ENCODE assay signal across 9 cellular contexts in the genomic region with DNA sequence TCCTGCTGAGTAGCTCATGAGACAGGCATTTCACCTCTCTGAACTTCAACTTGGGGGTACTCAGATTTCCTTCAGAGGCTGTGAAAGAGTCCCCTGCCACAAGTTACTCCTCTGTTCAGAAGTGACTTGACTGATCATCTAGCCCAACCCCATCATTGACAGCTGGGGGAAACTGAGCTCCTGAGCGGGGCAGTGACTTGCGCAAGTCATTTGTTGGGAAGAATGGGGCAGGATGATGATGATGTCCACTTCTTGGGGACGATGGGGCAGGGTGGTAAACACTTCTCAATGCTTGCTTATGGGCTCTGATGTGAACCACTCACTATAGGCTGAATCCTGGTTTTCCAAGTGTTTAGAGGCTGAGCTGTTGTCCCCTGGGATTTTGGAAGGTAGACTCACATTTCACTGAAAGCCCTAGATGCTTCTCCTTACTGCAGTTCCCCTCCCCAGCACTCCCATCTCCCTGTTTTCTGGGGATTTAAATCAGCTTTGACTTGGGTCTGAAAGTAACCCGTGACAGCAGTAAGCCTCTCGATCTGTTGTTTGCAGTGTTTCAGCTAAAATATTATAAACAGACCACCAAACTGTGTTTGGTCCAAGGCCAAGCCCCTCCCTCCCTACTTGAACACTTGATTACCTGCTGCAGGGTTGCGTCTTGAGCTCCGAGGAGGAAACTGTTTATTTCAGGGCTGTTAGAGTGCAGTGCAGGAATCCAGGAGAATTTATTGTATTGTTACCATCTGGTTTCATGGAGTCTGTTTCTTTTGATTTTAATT. TPM values are rescaled to one million over a fixed set of nuclear protein-coding genes. Genes with fewer than 3 reads are reported as not detected.
DNase-seq lines count a peak whose midpoint lies in the region; ATAC-seq, FAIRE-seq and TF ChIP-seq lines count a peak whose summit lies in the region.
"Had no signal": no experiment of that assay in that cellular context is flagged by ENCODE, and none has a peak within 500 bp of the region (broad histone marks: within the 10 kb centered on the region; RNA-seq: fewer than 3 reads in every experiment).

No MANE protein-coding gene starts in this region.

- H3K36me3 Mint-ChIP-seq in GM23338 (ENCODE audit: low read depth), result no peaks in the 10 kb centered on the region
- H3K36me3 Mint-ChIP-seq in activated CD8-positive, alpha-beta T cell treated with anti-CD3 and anti-CD28 coated beads, Interleukin-2, amount 10 ng/mL, durations not matched to agents 7 days and 5 days (ENCODE audit: low read depth), result peaks cover 56% of the 10 kb centered on the region

- no peak for TF ChIP-seq POLR2A in A549 (IDR thresholded peaks at IDR 0.05; ENCODE audit: low read length)

- POLR2A ChIA-PET in A549 (lab: Yijun Ruan, JAX), result interaction anchor here (0.6 to 1.0 kb wide), 4 partner anchors 11 to 51 kb away, joined by 3 to 4 read pairs (median 3); a partner anchor contains a TSS
- POLR2A ChIA-PET in activated CD8-positive, alpha-beta T cell treated with anti-CD3 and anti-CD28 coated beads, Interleukin-2, amount 10 ng/mL, durations not matched to agents 7 days and 5 days (lab: Charles Lee), result interaction anchor here (0.8 to 4.3 kb wide), 5 partner anchors 11 to 59 kb away, joined by 3 to 37 read pairs (median 3); a partner anchor contains a TSS

- H3K27me3 Mint-ChIP-seq in GM23338 (ENCODE audit: insufficient read depth, low read depth, poor library complexity), result peaks cover 5% of the 10 kb centered on the region
- peaks cover 2% of the 10 kb centered on the region for H3K27me3 Mint-ChIP-seq in activated CD8-positive, alpha-beta T cell treated with anti-CD3 and anti-CD28 coated beads, Interleukin-2, amount 10 ng/mL, durations not matched to agents 7 days and 5 days (ENCODE audit: low read depth)

- peak overlapping the region in 1 of 2 experiments; percentile 56 for H3K4ac ChIP-seq in mesenchymal stem cell (ENCODE audit: low read depth in 1 of 2, low read length in 2 of 2)

- peaks cover 75% of the 10 kb centered on the region for H3K4me1 Mint-ChIP-seq in GM23338
- H3K4me1 Mint-ChIP-seq in activated CD8-positive, alpha-beta T cell treated with anti-CD3 and anti-CD28 coated beads, Interleukin-2, amount 10 ng/mL, durations not matched to agents 7 days and 5 days (ENCODE audit: low read depth), result peaks cover 100% of the 10 kb centered on the region

- H3K27ac ChIP-seq in A549 (peak overlapping the region; percentile 68 to 82), GM23338 (ENCODE audit: low read depth) (no peak overlapping the region), mesenchymal stem cell (ENCODE audit: low read length, poor library complexity, severe bottlenecking) (no peak overlapping the region)

- H2AK5ac ChIP-seq in mesenchymal stem cell (ENCODE audit: low read length, severe bottlenecking), result no peak overlapping the region

- no peaks in the 10 kb centered on the region for H3K27me3 ChIP-seq in GM23338 (ENCODE audit: insufficient read depth)
- H3K27me3 ChIP-seq in mesenchymal stem cell (ENCODE audit: control insufficient read depth in 1 of 2, insufficient read depth in 1 of 2, low read length in 2 of 2), result no peaks in the 10 kb centered on the region

- H4K8ac ChIP-seq in mesenchymal stem cell (ENCODE audit: low read length), result no peak overlapping the region

- 40% methylated on average over 7 of the region's 7 CpGs for WGBS in A549 (ENCODE audit: missing lambda C conversion rate)
- 28% methylated on average over 7 of the region's 7 CpGs for WGBS in mesenchymal stem cell

- CTCF ChIA-PET in A549 (lab: Yijun Ruan, JAX), result interaction anchor here (0.8 to 4.6 kb wide), 8 partner anchors 10 to 214 kb away, joined by 3 to 17 read pairs (median 4); a partner anchor contains a TSS
- CTCF ChIA-PET in activated CD8-positive, alpha-beta T cell treated with anti-CD3 and anti-CD28 coated beads, Interleukin-2, amount 10 ng/mL, durations not matched to agents 7 days and 5 days (lab: Charles Lee), result interaction anchor here (0.9 to 2.0 kb wide), 2 partner anchors 11 to 25 kb away, joined by 3 to 8 read pairs; a partner anchor contains a TSS

- no peak overlapping the region for H2AFZ ChIP-seq in GM23338
- no peak overlapping the region for H2AFZ ChIP-seq in mesenchymal stem cell (ENCODE audit: low read depth, low read length)

- no peak overlapping the region for H3K23ac ChIP-seq in mesenchymal stem cell (ENCODE audit: low read length in 2 of 2)

- no peak for TF ChIP-seq EP300 in A549 (IDR thresholded peaks at IDR 0.05)

- H3K9ac ChIP-seq in mesenchymal stem cell (ENCODE audit: low read length), result peak overlapping the region; percentile 76

- no peak overlapping the region for H2BK15ac ChIP-seq in mesenchymal stem cell (ENCODE audit: low read depth, poor library complexity, severe bottlenecking)

- peak overlapping the region; percentile 82 to 86 for H3K18ac ChIP-seq in mesenchymal stem cell (ENCODE audit: low read depth in 1 of 2, low read length in 2 of 2)

- H3K4me3 Mint-ChIP-seq in GM23338, result no peak overlapping the region
- H3K4me3 Mint-ChIP-seq in activated CD8-positive, alpha-beta T cell treated with anti-CD3 and anti-CD28 coated beads, Interleukin-2, amount 10 ng/mL, durations not matched to agents 7 days and 5 days, result peak overlapping the region; percentile 54

- H4K20me1 ChIP-seq in GM23338 (replicated peaks; ENCODE audit: insufficient read depth), result no peaks in the 10 kb centered on the region; the same call in 1 of the 2 replicates

- no peaks in the 10 kb centered on the region for H3F3A ChIP-seq in GM23338 (replicated peaks; ENCODE audit: low read depth)

- H3K79me2 ChIP-seq in GM23338 (replicated peaks; ENCODE audit: insufficient read depth), result peaks cover 40% of the 10 kb centered on the region

- H3K4me2 ChIP-seq in A549 (peak overlapping the region; percentile 69), GM23338 (no peak overlapping the region), mesenchymal stem cell (ENCODE audit: low read length, poor library complexity, severe bottlenecking) (no peak overlapping the region)

- H3K9me2 ChIP-seq in GM23338 (ENCODE audit: insufficient read depth), result no peaks in the 10 kb centered on the region

- H3K9me3 Mint-ChIP-seq in GM23338, result no peaks in the 10 kb centered on the region
- H3K9me3 Mint-ChIP-seq in activated CD8-positive, alpha-beta T cell treated with anti-CD3 and anti-CD28 coated beads, Interleukin-2, amount 10 ng/mL, durations not matched to agents 7 days and 5 days (ENCODE audit: insufficient read depth), result no peaks in the 10 kb centered on the region

- peak overlapping the region; percentile 91 for H4K91ac ChIP-seq in mesenchymal stem cell (ENCODE audit: low read length)

- DNase-seq in A549 (ENCODE audit: low read depth in 1 of 2, low spot score in 1 of 2), result no peak
- peak; percentile 30 for DNase-seq in GM23338 (ENCODE audit: low spot score)
- no peak for DNase-seq in activated CD8-positive, alpha-beta T cell treated with anti-CD3 and anti-CD28 coated beads, Interleukin-2, amount 10 ng/mL, durations not matched to agents 7 days and 5 days
- DNase-seq in mesenchymal stem cell, result peak; percentile 58
- DNase-seq in left lobe of liver (ENCODE audit: low spot score), result no peak
- no peak for DNase-seq in GM19238 (ENCODE audit: insufficient read length, low spot score)
- DNase-seq: NCI-H1417 treated with DMSO at 0.1 percent for 48 hours had no signal

- no peaks in the 10 kb centered on the region for H3K9me3 ChIP-seq in A549
- H3K9me3 ChIP-seq in mesenchymal stem cell (ENCODE audit: control insufficient read depth, low read length), result no peaks in the 10 kb centered on the region

- no peak for TF ChIP-seq CTCF in A549 (IDR thresholded peaks at IDR 0.05)
- no peak for TF ChIP-seq CTCF in GM23338 (conservative IDR thresholded peaks at IDR 0.05; ENCODE audit: low read depth in 2 of 2)

- peak overlapping the region; percentile 59 for H2BK120ac ChIP-seq in mesenchymal stem cell (ENCODE audit: low read depth, low read length)

- H3K27ac Mint-ChIP-seq in GM23338, result peak overlapping the region; percentile 80
- H3K27ac Mint-ChIP-seq in activated CD8-positive, alpha-beta T cell treated with anti-CD3 and anti-CD28 coated beads, Interleukin-2, amount 10 ng/mL, durations not matched to agents 7 days and 5 days, result peak overlapping the region; percentile 68

- no peak for TF ChIP-seq RAD21 in A549 (conservative IDR thresholded peaks at IDR 0.05 in 1 of 2, IDR thresholded peaks at IDR 0.05 in 1 of 2)

- peaks cover 45% of the 10 kb centered on the region for H3K79me1 ChIP-seq in mesenchymal stem cell (replicated peaks; ENCODE audit: low read length, poor library complexity, severe bottlenecking)

- peak overlapping the region; percentile 73 to 93 for H2BK12ac ChIP-seq in mesenchymal stem cell (ENCODE audit: low read length in 2 of 2)

- H3K4me1 ChIP-seq in A549 (peaks cover 98% of the 10 kb centered on the region), GM23338 (ENCODE audit: insufficient read depth) (peaks cover 31% of the 10 kb centered on the region), mesenchymal stem cell (ENCODE audit: control insufficient read depth, insufficient read depth, low read depth, low read length) (peaks cover 24% of the 10 kb centered on the region)

- no peak overlapping the region for H3K14ac ChIP-seq in mesenchymal stem cell (ENCODE audit: low read length in 2 of 2)

- H2BK5ac ChIP-seq in mesenchymal stem cell (ENCODE audit: low read depth, low read length, poor library complexity, severe bottlenecking), result no peak overlapping the region

- peak overlapping the region; percentile 0; the same call in 1 of the 3 replicates for H3K4me3 ChIP-seq in A549
- H3K4me3 ChIP-seq in GM23338, result no peak overlapping the region
- peak overlapping the region in 1 of 2 experiments; percentile 40 for H3K4me3 ChIP-seq in mesenchymal stem cell (ENCODE audit: insufficient read depth in 1 of 2, low read depth in 1 of 2, low read length in 2 of 2)

- FAIRE-seq in A549 (lab: Jason Lieb, UNC), result no peak

- H3K36me3 ChIP-seq in GM23338 (ENCODE audit: insufficient read depth) (peaks cover 4% of the 10 kb centered on the region; the same call in 1 of the 2 replicates), mesenchymal stem cell (ENCODE audit: control insufficient read depth in 1 of 2, insufficient read depth in 2 of 2, low read depth in 1 of 2, low read length in 2 of 2) (peaks cover 12 to 34% of the 10 kb centered on the region in 2 experiments)

- ATAC-seq in A549 (peak in 1 of 2 experiments; percentile 0; a peak in 1 of 6 replicates), GM23338 (no peak), GM18517 (IDR thresholded peaks at IDR 0.05; ENCODE audit: unreplicated experiment) (no peak), left lobe of liver (no peak), GM21576 (IDR thresholded peaks at IDR 0.05; ENCODE audit: unreplicated experiment) (no peak)
- ATAC-seq in activated CD8-positive, alpha-beta T cell treated with anti-CD3 and anti-CD28 coated beads, Interleukin-2, amount 10 ng/mL, durations not matched to agents 7 days and 5 days, result no peak

RNA-seq across cellular contexts. Expression of a gene that starts 25.1 kb away (rescaled TPM):
- 77.2 and 101 TPM in 2 replicates for polyA plus RNA-seq in A549 (2011; rRNA removed)
- polyA plus RNA-seq in A549 (2012; cell fraction: cytosol; rRNA removed), result 116 and 161 TPM in 2 replicates
- polyA plus RNA-seq in A549 (2012; cell fraction: nucleus; rRNA removed), result 256 and 267 TPM in 2 replicates
- polyA plus RNA-seq in A549 (2017; fragmentation: RNase III; extraction: RNeasy Plus Mini Kit Qiagen cat#74134 plus additional on column Dnase treatment), result 74.6 to 106 TPM (median 93.4 TPM) in 3 replicates
- polyA minus RNA-seq in A549 (2011; rRNA and poly(A)+ RNA removed), result 138 and 158 TPM in 2 replicates
- 9.0 and 11.6 TPM in 2 replicates for total RNA-seq in GM23338 (2014; rRNA removed; shearing (Covaris generic))
- 3.4 and 4.9 TPM in 2 replicates for polyA plus RNA-seq in GM23338 (2016; fragmentation: Nextera tagmentation; extraction: Ambion mirVana)
- 10 to 100 TPM; 26.8 to 27.1 TPM for total RNA-seq in activated CD8-positive, alpha-beta T cell treated with anti-CD3 and anti-CD28 coated beads, Interleukin-2, amount 10 ng/mL, durations not matched to agents 7 days and 5 days
- polyA plus RNA-seq in mesenchymal stem cell (2013, experiment 1 of 2), result 126 TPM
- 125 TPM for polyA plus RNA-seq in mesenchymal stem cell (2013, experiment 2 of 2)
- total RNA-seq in left lobe of liver, result 17.1 TPM

Comparison
In these comparisons a context has a peak if more than half of its experiments do, and no peak if none do; other contexts are left out.
1. DNase-seq: peak in GM23338 (single experiment) and mesenchymal stem cell (single experiment); none in A549 (0 of 2), activated CD8-positive, alpha-beta T cell treated with anti-CD3 and anti-CD28 coated beads, Interleukin-2, amount 10 ng/mL, durations not matched to agents 7 days and 5 days (single experiment), left lobe of liver (single experiment) and GM19238 (single experiment).
2. H3K27ac ChIP-seq: peak in A549 (2 of 2); none in GM23338 (single experiment) and mesenchymal stem cell (single experiment).